In genomic region chr17:2237521-2237921, GRCh38 we compare ENCODE assay signal across 1 cellular context.
TF ChIP-seq lines count a peak whose summit lies in the region.

No MANE protein-coding gene starts in this region.

TF ChIP-seq in WTC11, 78 proteins besides CTCF, POLR2A, EP300 and RAD21 (continued from another document):
- no peak for TF ChIP-seq ZNF219 (CRISPR knock-in tag; IDR thresholded peaks at IDR 0.05; ENCODE audit: borderline replicate concordance)
- TF ChIP-seq NR2C2 (CRISPR knock-in tag; IDR thresholded peaks at IDR 0.05) = no peak
- no peak for TF ChIP-seq FOXP1 (CRISPR knock-in tag; IDR thresholded peaks at IDR 0.05; ENCODE audit: borderline replicate concordance)
- no peak for TF ChIP-seq IRF2 (CRISPR knock-in tag; IDR thresholded peaks at IDR 0.05; ENCODE audit: borderline replicate concordance, low read depth)
- no peak for TF ChIP-seq OVOL2 (CRISPR knock-in tag; IDR thresholded peaks at IDR 0.05; ENCODE audit: borderline replicate concordance)
